ENCODE assay signal across 16 cellular contexts in genomic region chr1:228375578-228376261, GRCh38. TPM values are rescaled to one million over a fixed set of nuclear protein-coding genes. Genes with fewer than 3 reads are reported as not detected.
DNase-seq lines count a peak whose midpoint lies in the region; ATAC-seq, FAIRE-seq and TF ChIP-seq lines count a peak whose summit lies in the region.
"Had no signal": no experiment of that assay in that cellular context is flagged by ENCODE, and none has a peak within 500 bp of the region (broad histone marks: within the 10 kb centered on the region; RNA-seq: fewer than 3 reads in every experiment).

No MANE protein-coding gene starts in this region.

- no peak overlapping the region for H3K9ac ChIP-seq in kidney (ENCODE audit: low read length in 2 of 2)

- DNase-seq in GM12892 (ENCODE audit: insufficient read length) (peak; percentile 20), kidney (peak; percentile 75), testis (no peak)
- DNase-seq in T-helper 2 cell treated with Interferon-gamma antibody and Interleukin-4, amounts not matched to agents 5 μg/mL and 100 μg/mL, for 36 hours (ENCODE audit: low spot score) = no peak
- no peak for DNase-seq in natural killer cell treated with Interleukin-12 subunit alpha and Interleukin-12 subunit beta and Interleukin-15 and Interleukin-18, amount 100 ng/mL, for 72 hours (ENCODE audit: low spot score)
- DNase-seq: activated naive CD4-positive, alpha-beta T cell treated with Interleukin-2 at 50 U/mL for 16 hours; effector CD4-positive, alpha-beta T cell; SIG-M5; stimulated activated naive CD4-positive, alpha-beta T cell treated with Interleukin-2 at 50 U/mL for 16 hours had no signal

- no peak overlapping the region for H3K4me3 ChIP-seq in kidney (ENCODE audit: low read length in 2 of 2)
- H3K4me3 ChIP-seq in testis = no peak overlapping the region
- H3K4me3 ChIP-seq: HAP-1 had no signal

- TF ChIP-seq POLR2A in GM12892 (IDR thresholded peaks at IDR 0.05; ENCODE audit: low read depth, low read length) = no peak
- no peak for TF ChIP-seq POLR2A in testis (IDR thresholded peaks at IDR 0.05)

- no peak overlapping the region for H3K27ac Mint-ChIP-seq in T-helper 2 cell treated with Interferon-gamma antibody and Interleukin-4, amounts not matched to agents 5 μg/mL and 100 μg/mL, for 36 hours
- H3K27ac Mint-ChIP-seq in natural killer cell treated with Interleukin-12 subunit alpha and Interleukin-12 subunit beta and Interleukin-15 and Interleukin-18, amount 100 ng/mL, for 72 hours = no peak overlapping the region
- H3K27ac Mint-ChIP-seq: brain had no signal

- H3K9me3 ChIP-seq in kidney (ENCODE audit: control insufficient read depth in 1 of 2, low read length in 2 of 2) (no peaks in the 10 kb centered on the region), testis (no peaks in the 10 kb centered on the region)
- H3K9me3 ChIP-seq: HAP-1 had no signal

- 96 to 97% methylated on average over 13 to 22 of the region's 22 CpGs for WGBS in testis, 2 donors

- no peaks in the 10 kb centered on the region for H3K9me3 Mint-ChIP-seq in T-helper 2 cell treated with Interferon-gamma antibody and Interleukin-4, amounts not matched to agents 5 μg/mL and 100 μg/mL, for 36 hours
- H3K9me3 Mint-ChIP-seq in natural killer cell treated with Interleukin-12 subunit alpha and Interleukin-12 subunit beta and Interleukin-15 and Interleukin-18, amount 100 ng/mL, for 72 hours = no peaks in the 10 kb centered on the region

- FAIRE-seq in GM12892 (lab: Jason Lieb, UNC) (no peak), kidney (lab: Jason Lieb, UNC) (no peak)

- H3K4me3 Mint-ChIP-seq in T-helper 2 cell treated with Interferon-gamma antibody and Interleukin-4, amounts not matched to agents 5 μg/mL and 100 μg/mL, for 36 hours = no peak overlapping the region
- H3K4me3 Mint-ChIP-seq in natural killer cell treated with Interleukin-12 subunit alpha and Interleukin-12 subunit beta and Interleukin-15 and Interleukin-18, amount 100 ng/mL, for 72 hours = no peak overlapping the region
- H3K4me3 Mint-ChIP-seq: brain had no signal

- H3K27me3 ChIP-seq in testis = no peaks in the 10 kb centered on the region

- intact Hi-C loops in kidney (cut with DNase I) = no loop called here
- intact Hi-C loops in testis (cut with DNase I; ENCODE audit: low total_unique reads) = no loop called here

- H3K27me3 Mint-ChIP-seq in T-helper 2 cell treated with Interferon-gamma antibody and Interleukin-4, amounts not matched to agents 5 μg/mL and 100 μg/mL, for 36 hours (ENCODE audit: low read depth) = peaks cover 19% of the 10 kb centered on the region
- H3K27me3 Mint-ChIP-seq in natural killer cell treated with Interleukin-12 subunit alpha and Interleukin-12 subunit beta and Interleukin-15 and Interleukin-18, amount 100 ng/mL, for 72 hours = peaks cover 8 to 15% of the 10 kb centered on the region in 2 donors

- H3K36me3 ChIP-seq in kidney (ENCODE audit: control insufficient read depth in 1 of 2, insufficient read depth in 2 of 2, low read length in 2 of 2) (no peaks in the 10 kb centered on the region), testis (ENCODE audit: low read depth, missing control alignments) (no peaks in the 10 kb centered on the region)
- H3K36me3 ChIP-seq: HAP-1 had no signal

- no peak for ATAC-seq in GM21786 (IDR thresholded peaks at IDR 0.05; ENCODE audit: unreplicated experiment)
- no peak for ATAC-seq in HG03280 (IDR thresholded peaks at IDR 0.05; ENCODE audit: unreplicated experiment)
- ATAC-seq in natural killer cell treated with Interleukin-12 subunit alpha and Interleukin-12 subunit beta and Interleukin-15 and Interleukin-18, amount 100 ng/mL, for 72 hours = no peak

- H3K4me1 ChIP-seq in kidney (ENCODE audit: control insufficient read depth in 1 of 2, insufficient read depth in 1 of 2, low read depth in 1 of 2, low read length in 2 of 2) (peaks cover 0 to 19% of the 10 kb centered on the region in 2 donors), testis (peaks cover 24% of the 10 kb centered on the region)

- no peaks in the 10 kb centered on the region for H3K36me3 Mint-ChIP-seq in T-helper 2 cell treated with Interferon-gamma antibody and Interleukin-4, amounts not matched to agents 5 μg/mL and 100 μg/mL, for 36 hours (ENCODE audit: low read depth)
- no peaks in the 10 kb centered on the region for H3K36me3 Mint-ChIP-seq in natural killer cell treated with Interleukin-12 subunit alpha and Interleukin-12 subunit beta and Interleukin-15 and Interleukin-18, amount 100 ng/mL, for 72 hours
- H3K36me3 Mint-ChIP-seq: brain had no signal

- TF ChIP-seq CTCF in kidney (IDR thresholded peaks at IDR 0.05; ENCODE audit: borderline replicate concordance, extremely low read depth, insufficient read depth) (no peak), testis (IDR thresholded peaks at IDR 0.05) (no peak)

- H3K27ac ChIP-seq in cingulate gyrus (ENCODE audit: low read depth, low read length) = peak overlapping the region; percentile 81
- H3K27ac ChIP-seq in kidney (ENCODE audit: low read depth in 2 of 2, low read length in 2 of 2) = no peak overlapping the region
- H3K27ac ChIP-seq in testis = peak overlapping the region; percentile 57 to 85

- peaks cover 6% of the 10 kb centered on the region for H3K4me1 Mint-ChIP-seq in T-helper 2 cell treated with Interferon-gamma antibody and Interleukin-4, amounts not matched to agents 5 μg/mL and 100 μg/mL, for 36 hours (ENCODE audit: low read depth)
- H3K4me1 Mint-ChIP-seq in natural killer cell treated with Interleukin-12 subunit alpha and Interleukin-12 subunit beta and Interleukin-15 and Interleukin-18, amount 100 ng/mL, for 72 hours (ENCODE audit: low read depth in 2 of 2) = peaks cover 5 to 6% of the 10 kb centered on the region in 2 donors

RNA-seq across cellular contexts. Expression of gene TRIM11, which starts 30.9 kb away (rescaled TPM):
- 7.3 TPM for polyA plus RNA-seq in GM12892 (2012; ENCODE audit: missing spikeins)
- 24.2 TPM for total RNA-seq in kidney
- polyA plus RNA-seq in kidney (ENCODE audit: insufficient read depth, low read depth, low replicate concordance) = 10.9 TPM
- 10 to 100 TPM; 30.1 to 37.8 TPM for total RNA-seq in testis
- polyA plus RNA-seq in testis (ENCODE audit: insufficient read depth, low read depth, low replicate concordance) = 19.5 TPM
- total RNA-seq in natural killer cell treated with Interleukin-12 subunit alpha and Interleukin-12 subunit beta and Interleukin-15 and Interleukin-18, amount 100 ng/mL, for 72 hours = 10 to 100 TPM; 69.2 to 84.7 TPM

RNA-seq across cellular contexts. Expression of gene TRIM17, which starts 40.9 kb away (rescaled TPM):
- polyA plus RNA-seq in GM12892 (2012; ENCODE audit: missing spikeins) = 0.55 TPM
- total RNA-seq in kidney (6.5 TPM), testis (10 to 100 TPM; 21.4 to 33.6 TPM)
- polyA plus RNA-seq in kidney (ENCODE audit: insufficient read depth, low read depth, low replicate concordance) (1.3 TPM), testis (ENCODE audit: insufficient read depth, low read depth, low replicate concordance) (37.4 TPM)
- total RNA-seq in natural killer cell treated with Interleukin-12 subunit alpha and Interleukin-12 subunit beta and Interleukin-15 and Interleukin-18, amount 100 ng/mL, for 72 hours = 1 to 10 TPM; 2.0 to 2.2 TPM
- total RNA-seq: M059J, myocyte had no signal

Comparison
In these comparisons a context has a peak if more than half of its experiments do, and no peak if none do; other contexts are left out.
1. DNase-seq: peak in GM12892 (single experiment) and kidney (single experiment); none in testis (single experiment), T-helper 2 cell treated with Interferon-gamma antibody and Interleukin-4, amounts not matched to agents 5 μg/mL and 100 μg/mL, for 36 hours (single experiment) and natural killer cell treated with Interleukin-12 subunit alpha and Interleukin-12 subunit beta and Interleukin-15 and Interleukin-18, amount 100 ng/mL, for 72 hours (single experiment).
2. H3K27ac ChIP-seq: peak in cingulate gyrus (single experiment) and testis (2 of 2); none in kidney (0 of 2).